ENCODE assay signal across 1 cellular context in the genomic region with DNA sequence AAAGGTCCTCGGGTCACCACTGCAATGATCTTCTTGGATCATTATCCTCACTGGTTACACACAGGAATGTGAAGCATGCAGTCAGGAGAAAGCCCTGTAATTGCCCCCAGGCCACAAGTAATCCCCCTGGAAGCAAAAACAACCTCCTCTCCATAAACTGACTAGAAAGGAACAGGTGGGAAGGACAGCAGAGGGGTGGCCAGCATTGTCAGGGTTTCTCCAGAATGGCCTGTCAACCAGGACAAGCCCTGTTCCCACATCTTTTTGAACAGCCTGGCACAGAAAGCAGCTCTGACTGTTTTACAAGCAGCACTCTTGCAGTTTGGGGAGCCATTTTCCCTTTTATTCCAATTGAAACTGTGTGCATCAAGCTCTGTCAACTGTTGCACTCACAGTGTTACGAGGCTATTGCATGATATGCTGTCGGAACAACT.
TF ChIP-seq lines count a peak whose summit lies in the region.

No MANE protein-coding gene starts in this region.

TF ChIP-seq in WTC11, 78 proteins besides CTCF, POLR2A, EP300 and RAD21 (continued from another document):
- TF ChIP-seq, protein P1, sequence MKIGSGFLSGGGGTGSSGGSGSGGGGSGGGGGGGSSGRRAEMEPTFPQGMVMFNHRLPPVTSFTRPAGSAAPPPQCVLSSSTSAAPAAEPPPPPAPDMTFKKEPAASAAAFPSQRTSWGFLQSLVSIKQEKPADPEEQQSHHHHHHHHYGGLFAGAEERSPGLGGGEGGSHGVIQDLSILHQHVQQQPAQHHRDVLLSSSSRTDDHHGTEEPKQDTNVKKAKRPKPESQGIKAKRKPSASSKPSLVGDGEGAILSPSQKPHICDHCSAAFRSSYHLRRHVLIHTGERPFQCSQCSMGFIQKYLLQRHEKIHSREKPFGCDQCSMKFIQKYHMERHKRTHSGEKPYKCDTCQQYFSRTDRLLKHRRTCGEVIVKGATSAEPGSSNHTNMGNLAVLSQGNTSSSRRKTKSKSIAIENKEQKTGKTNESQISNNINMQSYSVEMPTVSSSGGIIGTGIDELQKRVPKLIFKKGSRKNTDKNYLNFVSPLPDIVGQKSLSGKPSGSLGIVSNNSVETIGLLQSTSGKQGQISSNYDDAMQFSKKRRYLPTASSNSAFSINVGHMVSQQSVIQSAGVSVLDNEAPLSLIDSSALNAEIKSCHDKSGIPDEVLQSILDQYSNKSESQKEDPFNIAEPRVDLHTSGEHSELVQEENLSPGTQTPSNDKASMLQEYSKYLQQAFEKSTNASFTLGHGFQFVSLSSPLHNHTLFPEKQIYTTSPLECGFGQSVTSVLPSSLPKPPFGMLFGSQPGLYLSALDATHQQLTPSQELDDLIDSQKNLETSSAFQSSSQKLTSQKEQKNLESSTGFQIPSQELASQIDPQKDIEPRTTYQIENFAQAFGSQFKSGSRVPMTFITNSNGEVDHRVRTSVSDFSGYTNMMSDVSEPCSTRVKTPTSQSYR (CRISPR knock-in tag; IDR thresholded peaks at IDR 0.05): no peak
- TF ChIP-seq FOXK1 (CRISPR knock-in tag; IDR thresholded peaks at IDR 0.05) (no peak), CREM (CRISPR knock-in tag; IDR thresholded peaks at IDR 0.05) (no peak), ZNF138 (CRISPR knock-in tag; conservative IDR thresholded peaks at IDR 0.05) (no peak)
- TF ChIP-seq, protein P2, sequence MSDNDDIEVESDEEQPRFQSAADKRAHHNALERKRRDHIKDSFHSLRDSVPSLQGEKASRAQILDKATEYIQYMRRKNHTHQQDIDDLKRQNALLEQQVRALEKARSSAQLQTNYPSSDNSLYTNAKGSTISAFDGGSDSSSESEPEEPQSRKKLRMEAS (CRISPR knock-in tag; IDR thresholded peaks at IDR 0.05): no peak
- TF ChIP-seq, protein P3, sequence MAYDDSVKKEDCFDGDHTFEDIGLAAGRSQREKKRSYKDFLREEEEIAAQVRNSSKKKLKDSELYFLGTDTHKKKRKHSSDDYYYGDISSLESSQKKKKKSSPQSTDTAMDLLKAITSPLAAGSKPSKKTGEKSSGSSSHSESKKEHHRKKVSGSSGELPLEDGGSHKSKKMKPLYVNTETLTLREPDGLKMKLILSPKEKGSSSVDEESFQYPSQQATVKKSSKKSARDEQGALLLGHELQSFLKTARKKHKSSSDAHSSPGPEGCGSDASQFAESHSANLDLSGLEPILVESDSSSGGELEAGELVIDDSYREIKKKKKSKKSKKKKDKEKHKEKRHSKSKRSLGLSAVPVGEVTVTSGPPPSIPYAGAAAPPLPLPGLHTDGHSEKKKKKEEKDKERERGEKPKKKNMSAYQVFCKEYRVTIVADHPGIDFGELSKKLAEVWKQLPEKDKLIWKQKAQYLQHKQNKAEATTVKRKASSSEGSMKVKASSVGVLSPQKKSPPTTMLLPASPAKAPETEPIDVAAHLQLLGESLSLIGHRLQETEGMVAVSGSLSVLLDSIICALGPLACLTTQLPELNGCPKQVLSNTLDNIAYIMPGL (CRISPR knock-in tag; IDR thresholded peaks at IDR 0.05): no peak
- TF ChIP-seq, protein P4, sequence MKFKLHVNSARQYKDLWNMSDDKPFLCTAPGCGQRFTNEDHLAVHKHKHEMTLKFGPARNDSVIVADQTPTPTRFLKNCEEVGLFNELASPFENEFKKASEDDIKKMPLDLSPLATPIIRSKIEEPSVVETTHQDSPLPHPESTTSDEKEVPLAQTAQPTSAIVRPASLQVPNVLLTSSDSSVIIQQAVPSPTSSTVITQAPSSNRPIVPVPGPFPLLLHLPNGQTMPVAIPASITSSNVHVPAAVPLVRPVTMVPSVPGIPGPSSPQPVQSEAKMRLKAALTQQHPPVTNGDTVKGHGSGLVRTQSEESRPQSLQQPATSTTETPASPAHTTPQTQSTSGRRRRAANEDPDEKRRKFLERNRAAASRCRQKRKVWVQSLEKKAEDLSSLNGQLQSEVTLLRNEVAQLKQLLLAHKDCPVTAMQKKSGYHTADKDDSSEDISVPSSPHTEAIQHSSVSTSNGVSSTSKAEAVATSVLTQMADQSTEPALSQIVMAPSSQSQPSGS (CRISPR knock-in tag; IDR thresholded peaks at IDR 0.05; ENCODE audit: borderline replicate concordance, low read depth): no peak
TF ChIP-seq in WTC11: peak in this region for 0.
